Comparison of ENCODE assay signal across 1 cellular context in the genomic region with DNA sequence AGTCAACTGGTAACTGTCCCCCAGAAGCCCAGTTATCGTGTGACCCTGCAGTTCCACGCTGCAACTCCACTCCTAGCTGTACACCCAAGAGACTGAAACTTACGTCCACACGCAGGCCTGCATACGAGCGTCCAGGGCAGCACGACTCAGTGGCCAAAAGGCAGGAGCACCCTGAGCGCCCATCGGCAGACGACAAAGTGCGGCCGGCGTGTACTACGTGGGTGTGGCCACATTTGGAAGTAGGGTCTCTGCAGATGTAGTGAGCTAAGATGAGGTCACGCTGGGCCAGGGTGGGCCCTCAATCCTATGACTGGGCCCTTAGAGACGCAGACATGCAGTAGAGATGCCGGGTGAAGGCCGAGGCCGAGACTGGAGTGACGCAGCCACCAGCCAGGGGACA.
TF ChIP-seq lines count a peak whose summit lies in the region.

No MANE protein-coding gene starts in this region.

TF ChIP-seq in IMR-90, 13 proteins besides CTCF, POLR2A, EP300 and RAD21:
- TF ChIP-seq RFX5 (IDR thresholded peaks at IDR 0.05; ENCODE audit: low read depth, low read length) (no peak), FOS (IDR thresholded peaks at IDR 0.05; ENCODE audit: low read depth, low read length) (no peak), NFE2L2 (IDR thresholded peaks at IDR 0.05; ENCODE audit: low read depth, low read length) (no peak), MXI1 (IDR thresholded peaks at IDR 0.05; ENCODE audit: borderline replicate concordance, low read depth, low read length) (no peak), CEBPB (IDR thresholded peaks at IDR 0.05; ENCODE audit: low read depth, low read length) (no peak), MAFK (IDR thresholded peaks at IDR 0.05; ENCODE audit: low read depth, low read length) (no peak), BHLHE40 (IDR thresholded peaks at IDR 0.05; ENCODE audit: low read depth, low read length) (no peak), SMC3 (IDR thresholded peaks at IDR 0.05; ENCODE audit: low read depth, low read length) (no peak), CHD1 (IDR thresholded peaks at IDR 0.05; ENCODE audit: low read depth, low read length) (no peak), RCOR1 (IDR thresholded peaks at IDR 0.05; ENCODE audit: insufficient replicate concordance, low read length) (no peak), MAZ (IDR thresholded peaks at IDR 0.05; ENCODE audit: borderline replicate concordance, low read depth, low read length) (no peak)
- TF ChIP-seq, protein P1, sequence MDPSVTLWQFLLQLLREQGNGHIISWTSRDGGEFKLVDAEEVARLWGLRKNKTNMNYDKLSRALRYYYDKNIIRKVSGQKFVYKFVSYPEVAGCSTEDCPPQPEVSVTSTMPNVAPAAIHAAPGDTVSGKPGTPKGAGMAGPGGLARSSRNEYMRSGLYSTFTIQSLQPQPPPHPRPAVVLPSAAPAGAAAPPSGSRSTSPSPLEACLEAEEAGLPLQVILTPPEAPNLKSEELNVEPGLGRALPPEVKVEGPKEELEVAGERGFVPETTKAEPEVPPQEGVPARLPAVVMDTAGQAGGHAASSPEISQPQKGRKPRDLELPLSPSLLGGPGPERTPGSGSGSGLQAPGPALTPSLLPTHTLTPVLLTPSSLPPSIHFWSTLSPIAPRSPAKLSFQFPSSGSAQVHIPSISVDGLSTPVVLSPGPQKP (IDR thresholded peaks at IDR 0.05; ENCODE audit: borderline replicate concordance, low read depth, low read length), result no peak
- TF ChIP-seq, protein P2, sequence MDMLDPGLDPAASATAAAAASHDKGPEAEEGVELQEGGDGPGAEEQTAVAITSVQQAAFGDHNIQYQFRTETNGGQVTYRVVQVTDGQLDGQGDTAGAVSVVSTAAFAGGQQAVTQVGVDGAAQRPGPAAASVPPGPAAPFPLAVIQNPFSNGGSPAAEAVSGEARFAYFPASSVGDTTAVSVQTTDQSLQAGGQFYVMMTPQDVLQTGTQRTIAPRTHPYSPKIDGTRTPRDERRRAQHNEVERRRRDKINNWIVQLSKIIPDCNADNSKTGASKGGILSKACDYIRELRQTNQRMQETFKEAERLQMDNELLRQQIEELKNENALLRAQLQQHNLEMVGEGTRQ (IDR thresholded peaks at IDR 0.05; ENCODE audit: low read depth, low read length), result no peak
